In the genomic region with DNA sequence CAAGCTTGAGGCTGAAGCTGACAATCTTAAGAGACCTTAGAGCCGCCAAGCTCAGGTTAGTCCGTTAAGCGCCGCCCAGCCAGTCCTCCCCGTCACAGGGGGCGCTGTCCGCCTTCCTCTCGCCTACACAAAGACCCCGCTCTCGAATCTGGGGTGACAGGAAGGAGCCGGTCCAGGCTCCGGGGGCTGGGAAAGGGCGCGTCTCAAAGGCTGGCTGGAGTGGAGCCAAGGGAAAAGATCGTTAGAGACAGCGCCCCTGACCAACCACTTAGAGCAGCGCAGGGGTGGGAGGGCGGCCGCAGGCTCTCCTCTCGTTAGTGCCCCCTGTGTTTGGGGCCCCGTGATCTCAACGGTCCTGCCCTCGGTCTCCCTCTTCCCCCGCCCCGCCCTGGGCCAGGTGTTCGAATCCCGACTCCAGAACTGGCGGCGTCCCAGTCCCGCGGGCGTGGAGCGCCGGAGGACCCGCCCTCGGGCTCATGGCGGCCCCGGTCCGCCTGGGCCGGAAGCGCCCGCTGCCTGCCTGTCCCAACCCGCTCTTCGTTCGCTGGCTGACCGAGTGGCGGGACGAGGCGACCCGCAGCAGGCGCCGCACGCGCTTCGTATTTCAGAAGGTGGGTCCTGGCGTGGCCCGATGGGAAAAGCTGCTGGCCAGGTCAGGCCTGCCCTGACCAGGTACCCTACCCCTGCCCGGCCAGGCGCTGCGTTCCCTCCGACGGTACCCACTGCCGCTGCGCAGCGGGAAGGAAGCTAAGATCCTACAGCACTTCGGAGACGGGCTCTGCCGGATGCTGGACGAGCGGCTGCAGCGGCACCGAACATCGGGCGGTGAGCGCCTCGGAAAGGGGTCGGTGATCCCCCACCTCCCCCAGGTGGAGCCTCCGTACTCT, we compare ENCODE assay signal across 1 cellular context.
TF ChIP-seq lines count a peak whose summit lies in the region.

A gene with protein sequence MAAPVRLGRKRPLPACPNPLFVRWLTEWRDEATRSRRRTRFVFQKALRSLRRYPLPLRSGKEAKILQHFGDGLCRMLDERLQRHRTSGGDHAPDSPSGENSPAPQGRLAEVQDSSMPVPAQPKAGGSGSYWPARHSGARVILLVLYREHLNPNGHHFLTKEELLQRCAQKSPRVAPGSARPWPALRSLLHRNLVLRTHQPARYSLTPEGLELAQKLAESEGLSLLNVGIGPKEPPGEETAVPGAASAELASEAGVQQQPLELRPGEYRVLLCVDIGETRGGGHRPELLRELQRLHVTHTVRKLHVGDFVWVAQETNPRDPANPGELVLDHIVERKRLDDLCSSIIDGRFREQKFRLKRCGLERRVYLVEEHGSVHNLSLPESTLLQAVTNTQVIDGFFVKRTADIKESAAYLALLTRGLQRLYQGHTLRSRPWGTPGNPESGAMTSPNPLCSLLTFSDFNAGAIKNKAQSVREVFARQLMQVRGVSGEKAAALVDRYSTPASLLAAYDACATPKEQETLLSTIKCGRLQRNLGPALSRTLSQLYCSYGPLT (plus strand): TSS at position 156 of the 887 bp plus-strand sequence. CDS start 321 bp downstream, at position 477.

TF ChIP-seq in HepG2, 621 proteins besides CTCF, POLR2A, EP300 and RAD21 (continued from another document and continues in another):
- TF ChIP-seq, protein P1, sequence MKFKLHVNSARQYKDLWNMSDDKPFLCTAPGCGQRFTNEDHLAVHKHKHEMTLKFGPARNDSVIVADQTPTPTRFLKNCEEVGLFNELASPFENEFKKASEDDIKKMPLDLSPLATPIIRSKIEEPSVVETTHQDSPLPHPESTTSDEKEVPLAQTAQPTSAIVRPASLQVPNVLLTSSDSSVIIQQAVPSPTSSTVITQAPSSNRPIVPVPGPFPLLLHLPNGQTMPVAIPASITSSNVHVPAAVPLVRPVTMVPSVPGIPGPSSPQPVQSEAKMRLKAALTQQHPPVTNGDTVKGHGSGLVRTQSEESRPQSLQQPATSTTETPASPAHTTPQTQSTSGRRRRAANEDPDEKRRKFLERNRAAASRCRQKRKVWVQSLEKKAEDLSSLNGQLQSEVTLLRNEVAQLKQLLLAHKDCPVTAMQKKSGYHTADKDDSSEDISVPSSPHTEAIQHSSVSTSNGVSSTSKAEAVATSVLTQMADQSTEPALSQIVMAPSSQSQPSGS (CRISPR knock-in tag; IDR thresholded peaks at IDR 0.05) = 0 out of 2 replicates have a peak, but pooled peaks have one; percentile 55
- peak; percentile 43; the same call in 1 of the 2 replicates for TF ChIP-seq KAT7 (CRISPR knock-in tag; IDR thresholded peaks at IDR 0.05; ENCODE audit: borderline replicate concordance)
- TF ChIP-seq ZNF878 (CRISPR knock-in tag; IDR thresholded peaks at IDR 0.05) = no peak; the same call in 1 of the 2 replicates
- peak; percentile 95 for TF ChIP-seq PHF21A (CRISPR knock-in tag; IDR thresholded peaks at IDR 0.05)
- no peak; the same call in 1 of the 2 replicates for TF ChIP-seq ZNF775 (CRISPR knock-in tag; IDR thresholded peaks at IDR 0.05; ENCODE audit: borderline replicate concordance)
- TF ChIP-seq KLF9 (CRISPR knock-in tag; IDR thresholded peaks at IDR 0.05; ENCODE audit: low read depth) = peak; percentile 31; the same call in 1 of the 2 replicates
- no peak for TF ChIP-seq CENPX (CRISPR knock-in tag; IDR thresholded peaks at IDR 0.05)
- TF ChIP-seq SNAI1 (CRISPR knock-in tag; IDR thresholded peaks at IDR 0.05; ENCODE audit: borderline replicate concordance) = peak; percentile 92
- TF ChIP-seq, protein P2, sequence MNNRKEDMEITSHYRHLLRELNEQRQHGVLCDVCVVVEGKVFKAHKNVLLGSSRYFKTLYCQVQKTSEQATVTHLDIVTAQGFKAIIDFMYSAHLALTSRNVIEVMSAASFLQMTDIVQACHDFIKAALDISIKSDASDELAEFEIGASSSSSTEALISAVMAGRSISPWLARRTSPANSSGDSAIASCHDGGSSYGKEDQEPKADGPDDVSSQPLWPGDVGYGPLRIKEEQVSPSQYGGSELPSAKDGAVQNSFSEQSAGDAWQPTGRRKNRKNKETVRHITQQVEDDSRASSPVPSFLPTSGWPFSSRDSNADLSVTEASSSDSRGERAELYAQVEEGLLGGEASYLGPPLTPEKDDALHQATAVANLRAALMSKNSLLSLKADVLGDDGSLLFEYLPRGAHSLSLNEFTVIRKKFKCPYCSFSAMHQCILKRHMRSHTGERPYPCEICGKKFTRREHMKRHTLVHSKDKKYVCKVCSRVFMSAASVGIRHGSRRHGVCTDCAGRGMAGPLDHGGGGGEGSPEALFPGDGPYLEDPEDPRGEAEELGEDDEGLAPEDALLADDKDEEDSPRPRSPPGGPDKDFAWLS (CRISPR knock-in tag; IDR thresholded peaks at IDR 0.05; ENCODE audit: borderline replicate concordance) = no peak
- TF ChIP-seq FOXA1 (IDR thresholded peaks at IDR 0.05) = no peak
- peak; percentile 21; the same call in 1 of the 2 replicates for TF ChIP-seq FOXA1 (CRISPR knock-in tag; IDR thresholded peaks at IDR 0.05)
- TF ChIP-seq ATM (IDR thresholded peaks at IDR 0.05; ENCODE audit: borderline replicate concordance) = no peak
- TF ChIP-seq, protein P3, sequence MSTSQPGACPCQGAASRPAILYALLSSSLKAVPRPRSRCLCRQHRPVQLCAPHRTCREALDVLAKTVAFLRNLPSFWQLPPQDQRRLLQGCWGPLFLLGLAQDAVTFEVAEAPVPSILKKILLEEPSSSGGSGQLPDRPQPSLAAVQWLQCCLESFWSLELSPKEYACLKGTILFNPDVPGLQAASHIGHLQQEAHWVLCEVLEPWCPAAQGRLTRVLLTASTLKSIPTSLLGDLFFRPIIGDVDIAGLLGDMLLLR (CRISPR knock-in tag; IDR thresholded peaks at IDR 0.05) = peak; percentile 81
- peak; percentile 22; the same call in 1 of the 2 replicates for TF ChIP-seq ZBTB38 (CRISPR knock-in tag; IDR thresholded peaks at IDR 0.05)
- TF ChIP-seq, protein P4, sequence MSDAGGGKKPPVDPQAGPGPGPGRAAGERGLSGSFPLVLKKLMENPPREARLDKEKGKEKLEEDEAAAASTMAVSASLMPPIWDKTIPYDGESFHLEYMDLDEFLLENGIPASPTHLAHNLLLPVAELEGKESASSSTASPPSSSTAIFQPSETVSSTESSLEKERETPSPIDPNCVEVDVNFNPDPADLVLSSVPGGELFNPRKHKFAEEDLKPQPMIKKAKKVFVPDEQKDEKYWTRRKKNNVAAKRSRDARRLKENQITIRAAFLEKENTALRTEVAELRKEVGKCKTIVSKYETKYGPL (CRISPR knock-in tag; IDR thresholded peaks at IDR 0.05) = 0 out of 2 replicates have a peak, but pooled peaks have one; percentile 12
- TF ChIP-seq THAP11 (CRISPR knock-in tag; IDR thresholded peaks at IDR 0.05) = peak; percentile 97
- no peak for TF ChIP-seq ZNF570 (CRISPR knock-in tag; IDR thresholded peaks at IDR 0.05; ENCODE audit: borderline replicate concordance)
- no peak for TF ChIP-seq ZNF484 (CRISPR knock-in tag; IDR thresholded peaks at IDR 0.05; ENCODE audit: borderline replicate concordance, low read depth)
- TF ChIP-seq NCOA5 (CRISPR knock-in tag; IDR thresholded peaks at IDR 0.05) = no peak
- TF ChIP-seq STAT5B (CRISPR knock-in tag; IDR thresholded peaks at IDR 0.05) = no peak
- peak; percentile 59 for TF ChIP-seq HNRNPK (IDR thresholded peaks at IDR 0.05; ENCODE audit: low read depth, low read length, poor library complexity, severe bottlenecking)
- TF ChIP-seq, protein P5, sequence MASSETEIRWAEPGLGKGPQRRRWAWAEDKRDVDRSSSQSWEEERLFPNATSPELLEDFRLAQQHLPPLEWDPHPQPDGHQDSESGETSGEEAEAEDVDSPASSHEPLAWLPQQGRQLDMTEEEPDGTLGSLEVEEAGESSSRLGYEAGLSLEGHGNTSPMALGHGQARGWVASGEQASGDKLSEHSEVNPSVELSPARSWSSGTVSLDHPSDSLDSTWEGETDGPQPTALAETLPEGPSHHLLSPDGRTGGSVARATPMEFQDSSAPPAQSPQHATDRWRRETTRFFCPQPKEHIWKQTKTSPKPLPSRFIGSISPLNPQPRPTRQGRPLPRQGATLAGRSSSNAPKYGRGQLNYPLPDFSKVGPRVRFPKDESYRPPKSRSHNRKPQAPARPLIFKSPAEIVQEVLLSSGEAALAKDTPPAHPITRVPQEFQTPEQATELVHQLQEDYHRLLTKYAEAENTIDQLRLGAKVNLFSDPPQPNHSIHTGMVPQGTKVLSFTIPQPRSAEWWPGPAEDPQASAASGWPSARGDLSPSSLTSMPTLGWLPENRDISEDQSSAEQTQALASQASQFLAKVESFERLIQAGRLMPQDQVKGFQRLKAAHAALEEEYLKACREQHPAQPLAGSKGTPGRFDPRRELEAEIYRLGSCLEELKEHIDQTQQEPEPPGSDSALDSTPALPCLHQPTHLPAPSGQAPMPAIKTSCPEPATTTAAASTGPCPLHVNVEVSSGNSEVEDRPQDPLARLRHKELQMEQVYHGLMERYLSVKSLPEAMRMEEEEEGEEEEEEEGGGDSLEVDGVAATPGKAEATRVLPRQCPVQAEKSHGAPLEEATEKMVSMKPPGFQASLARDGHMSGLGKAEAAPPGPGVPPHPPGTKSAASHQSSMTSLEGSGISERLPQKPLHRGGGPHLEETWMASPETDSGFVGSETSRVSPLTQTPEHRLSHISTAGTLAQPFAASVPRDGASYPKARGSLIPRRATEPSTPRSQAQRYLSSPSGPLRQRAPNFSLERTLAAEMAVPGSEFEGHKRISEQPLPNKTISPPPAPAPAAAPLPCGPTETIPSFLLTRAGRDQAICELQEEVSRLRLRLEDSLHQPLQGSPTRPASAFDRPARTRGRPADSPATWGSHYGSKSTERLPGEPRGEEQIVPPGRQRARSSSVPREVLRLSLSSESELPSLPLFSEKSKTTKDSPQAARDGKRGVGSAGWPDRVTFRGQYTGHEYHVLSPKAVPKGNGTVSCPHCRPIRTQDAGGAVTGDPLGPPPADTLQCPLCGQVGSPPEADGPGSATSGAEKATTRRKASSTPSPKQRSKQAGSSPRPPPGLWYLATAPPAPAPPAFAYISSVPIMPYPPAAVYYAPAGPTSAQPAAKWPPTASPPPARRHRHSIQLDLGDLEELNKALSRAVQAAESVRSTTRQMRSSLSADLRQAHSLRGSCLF (CRISPR knock-in tag; IDR thresholded peaks at IDR 0.05; ENCODE audit: borderline replicate concordance) = no peak
- no peak for TF ChIP-seq ZNF780A (CRISPR knock-in tag; IDR thresholded peaks at IDR 0.05)
- TF ChIP-seq CHD2 (IDR thresholded peaks at IDR 0.05; ENCODE audit: low read depth, low read length) = no peak
- peak; percentile 72 for TF ChIP-seq ZNF772 (CRISPR knock-in tag; IDR thresholded peaks at IDR 0.05)
- TF ChIP-seq, protein P6, sequence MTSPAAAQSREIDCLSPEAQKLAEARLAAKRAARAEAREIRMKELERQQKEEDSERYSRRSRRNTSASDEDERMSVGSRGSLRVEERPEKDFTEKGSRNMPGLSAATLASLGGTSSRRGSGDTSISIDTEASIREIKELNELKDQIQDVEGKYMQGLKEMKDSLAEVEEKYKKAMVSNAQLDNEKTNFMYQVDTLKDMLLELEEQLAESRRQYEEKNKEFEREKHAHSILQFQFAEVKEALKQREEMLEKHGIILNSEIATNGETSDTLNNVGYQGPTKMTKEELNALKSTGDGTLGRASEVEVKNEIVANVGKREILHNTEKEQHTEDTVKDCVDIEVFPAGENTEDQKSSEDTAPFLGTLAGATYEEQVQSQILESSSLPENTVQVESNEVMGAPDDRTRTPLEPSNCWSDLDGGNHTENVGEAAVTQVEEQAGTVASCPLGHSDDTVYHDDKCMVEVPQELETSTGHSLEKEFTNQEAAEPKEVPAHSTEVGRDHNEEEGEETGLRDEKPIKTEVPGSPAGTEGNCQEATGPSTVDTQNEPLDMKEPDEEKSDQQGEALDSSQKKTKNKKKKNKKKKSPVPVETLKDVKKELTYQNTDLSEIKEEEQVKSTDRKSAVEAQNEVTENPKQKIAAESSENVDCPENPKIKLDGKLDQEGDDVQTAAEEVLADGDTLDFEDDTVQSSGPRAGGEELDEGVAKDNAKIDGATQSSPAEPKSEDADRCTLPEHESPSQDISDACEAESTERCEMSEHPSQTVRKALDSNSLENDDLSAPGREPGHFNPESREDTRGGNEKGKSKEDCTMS (CRISPR knock-in tag; conservative IDR thresholded peaks at IDR 0.05) = no peak
- TF ChIP-seq PAWR (CRISPR knock-in tag; IDR thresholded peaks at IDR 0.05; ENCODE audit: borderline replicate concordance) = no peak
- TF ChIP-seq MTA1 (CRISPR knock-in tag; IDR thresholded peaks at IDR 0.05; ENCODE audit: borderline replicate concordance) = 0 out of 2 replicates have a peak, but pooled peaks have one; percentile 10
- peak; percentile 77; the same call in 1 of the 2 replicates for TF ChIP-seq IRF2 (CRISPR knock-in tag; IDR thresholded peaks at IDR 0.05)
- TF ChIP-seq ELF3 (CRISPR knock-in tag; IDR thresholded peaks at IDR 0.05) = peak; percentile 45; the same call in 1 of the 2 replicates
- no peak for TF ChIP-seq GABPA (IDR thresholded peaks at IDR 0.05; ENCODE audit: low read depth, low read length)
- TF ChIP-seq GABPA (CRISPR knock-in tag; IDR thresholded peaks at IDR 0.05; ENCODE audit: low read depth) = peak; percentile 93
- TF ChIP-seq ZNF850 (CRISPR knock-in tag; conservative IDR thresholded peaks at IDR 0.05) = 0 out of 2 replicates have a peak, but pooled peaks have one; percentile 82
- no peak for TF ChIP-seq ZNF326 (CRISPR knock-in tag; IDR thresholded peaks at IDR 0.05; ENCODE audit: borderline replicate concordance)
- peak; percentile 46; the same call in 1 of the 2 replicates for TF ChIP-seq MIXL1 (CRISPR knock-in tag; IDR thresholded peaks at IDR 0.05)
- TF ChIP-seq RXRA (CRISPR knock-in tag; IDR thresholded peaks at IDR 0.05) = peak; percentile 49
- no peak for TF ChIP-seq ZNF841 (CRISPR knock-in tag; IDR thresholded peaks at IDR 0.05; ENCODE audit: borderline replicate concordance)
- TF ChIP-seq DNMT3B (CRISPR knock-in tag; conservative IDR thresholded peaks at IDR 0.05) = 0 out of 2 replicates have a peak, but pooled peaks have one; percentile 23
- TF ChIP-seq, protein P7, sequence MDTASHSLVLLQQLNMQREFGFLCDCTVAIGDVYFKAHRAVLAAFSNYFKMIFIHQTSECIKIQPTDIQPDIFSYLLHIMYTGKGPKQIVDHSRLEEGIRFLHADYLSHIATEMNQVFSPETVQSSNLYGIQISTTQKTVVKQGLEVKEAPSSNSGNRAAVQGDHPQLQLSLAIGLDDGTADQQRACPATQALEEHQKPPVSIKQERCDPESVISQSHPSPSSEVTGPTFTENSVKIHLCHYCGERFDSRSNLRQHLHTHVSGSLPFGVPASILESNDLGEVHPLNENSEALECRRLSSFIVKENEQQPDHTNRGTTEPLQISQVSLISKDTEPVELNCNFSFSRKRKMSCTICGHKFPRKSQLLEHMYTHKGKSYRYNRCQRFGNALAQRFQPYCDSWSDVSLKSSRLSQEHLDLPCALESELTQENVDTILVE (CRISPR knock-in tag; IDR thresholded peaks at IDR 0.05) = peak; percentile 91
- TF ChIP-seq, protein P8, sequence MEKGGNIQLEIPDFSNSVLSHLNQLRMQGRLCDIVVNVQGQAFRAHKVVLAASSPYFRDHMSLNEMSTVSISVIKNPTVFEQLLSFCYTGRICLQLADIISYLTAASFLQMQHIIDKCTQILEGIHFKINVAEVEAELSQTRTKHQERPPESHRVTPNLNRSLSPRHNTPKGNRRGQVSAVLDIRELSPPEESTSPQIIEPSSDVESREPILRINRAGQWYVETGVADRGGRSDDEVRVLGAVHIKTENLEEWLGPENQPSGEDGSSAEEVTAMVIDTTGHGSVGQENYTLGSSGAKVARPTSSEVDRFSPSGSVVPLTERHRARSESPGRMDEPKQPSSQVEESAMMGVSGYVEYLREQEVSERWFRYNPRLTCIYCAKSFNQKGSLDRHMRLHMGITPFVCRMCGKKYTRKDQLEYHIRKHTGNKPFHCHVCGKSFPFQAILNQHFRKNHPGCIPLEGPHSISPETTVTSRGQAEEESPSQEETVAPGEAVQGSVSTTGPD (CRISPR knock-in tag; IDR thresholded peaks at IDR 0.05) = no peak
